ENCODE assay signal across 29 cellular contexts in the genomic region with DNA sequence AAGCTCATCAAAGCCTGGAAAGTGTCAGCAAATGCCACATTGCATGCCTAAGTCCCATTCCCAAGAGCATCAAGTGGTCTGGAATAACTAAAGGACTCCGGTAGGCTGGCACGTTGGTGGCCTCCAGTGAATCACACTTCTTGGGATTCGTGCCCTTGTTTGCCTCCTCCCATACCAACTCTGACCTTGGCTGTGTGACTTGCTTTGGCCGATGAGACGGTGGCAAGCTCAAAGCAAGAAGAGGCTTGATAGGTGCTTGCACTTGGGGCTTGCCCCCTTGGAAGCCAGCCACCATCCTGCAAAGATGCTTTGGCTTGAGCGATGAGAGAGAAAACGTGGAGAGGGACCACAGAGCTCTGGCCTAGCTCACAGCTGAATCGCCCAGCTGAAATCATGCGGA.
"Had no signal": no experiment of that assay in that cellular context is flagged by ENCODE, and none has a peak within 500 bp of the region (broad histone marks: within the 10 kb centered on the region; RNA-seq: fewer than 3 reads in every experiment).

No MANE protein-coding gene starts in this region.

- H3K9me3 ChIP-seq: MG63 had no signal

- DNase-seq: Karpas-422, Kasumi-1, MG63, MM.1S, MV-4-11, NCI-H1048, NCI-H1092, NCI-H1092 treated with DMSO at 0.1 percent for 48 hours, NCI-H1105, NCI-H1105 treated with DMSO at 0.1 percent for 48 hours, NCI-H1417, NCI-H1417 treated with DMSO at 0.1 percent for 48 hours, NCI-H1436, NCI-H1436 treated with DMSO at 0.1 percent for 48 hours, NCI-H146, NCI-H187, NCI-H187 treated with DMSO at 0.1 percent for 48 hours, NCI-H1930, NCI-H2029, NCI-H2029 treated with DMSO at 0.1 percent for 48 hours, NCI-H2081, NCI-H2081 treated with DMSO at 0.1 percent for 48 hours, NCI-H2107, NCI-H2171, NCI-H2227 treated with DMSO at 0.1 percent for 48 hours, NCI-H226, NCI-H345, NCI-H510A had no signal

- H3K27ac ChIP-seq: KMS-11 had no signal

- H3K9ac ChIP-seq: KMS-11 had no signal

- H3K36me3 ChIP-seq: MG63 had no signal

- H3K4me3 ChIP-seq: MG63 had no signal

- H3K27me3 ChIP-seq: MG63 had no signal

- H3K4me2 ChIP-seq: KMS-11 had no signal
